ENCODE assay signal across 13 cellular contexts in genomic region chr2:20759487-20759886, GRCh38.
DNase-seq lines count a peak whose midpoint lies in the region; ATAC-seq lines count a peak whose summit lies in the region.
"Had no signal": no experiment of that assay in that cellular context is flagged by ENCODE, and none has a peak within 500 bp of the region (broad histone marks: within the 10 kb centered on the region; RNA-seq: fewer than 3 reads in every experiment).

No MANE protein-coding gene starts in this region.

- no peak overlapping the region for H3K4me3 Mint-ChIP-seq in activated CD4-positive, alpha-beta T cell treated with anti-CD3 and anti-CD28 coated beads, Interleukin-2, amount 10 ng/mL, durations not matched to agents 24 days and 14 days
- no peak overlapping the region for H3K4me3 Mint-ChIP-seq in activated CD4-positive, alpha-beta T cell treated with anti-CD3 and anti-CD28 coated beads, Interleukin-2, amount 10 ng/mL, durations not matched to agents 7 days and 5 days
- H3K4me3 Mint-ChIP-seq in activated naive CD8-positive, alpha-beta T cell treated with anti-CD3 and anti-CD28 coated beads for 36 hours: no peak overlapping the region
- H3K4me3 Mint-ChIP-seq in stimulated activated naive B cell treated with anti-CD40 and anti-IgM and Interleukin-4, amounts not matched to agents 10 μg/mL and 1 μg/mL and 100 μg/mL, for 72 hours: no peak overlapping the region
- H3K4me3 Mint-ChIP-seq: CD4-positive, CD25-positive, alpha-beta regulatory T cell; GM23338; H9 had no signal

- no peaks in the 10 kb centered on the region for H3K27me3 Mint-ChIP-seq in activated CD4-positive, alpha-beta T cell treated with anti-CD3 and anti-CD28 coated beads, Interleukin-2, amount 10 ng/mL, durations not matched to agents 24 days and 14 days
- H3K27me3 Mint-ChIP-seq in activated CD4-positive, alpha-beta T cell treated with anti-CD3 and anti-CD28 coated beads, Interleukin-2, amount 10 ng/mL, durations not matched to agents 7 days and 5 days: no peaks in the 10 kb centered on the region
- H3K27me3 Mint-ChIP-seq in activated naive CD8-positive, alpha-beta T cell treated with anti-CD3 and anti-CD28 coated beads for 36 hours: no peaks in the 10 kb centered on the region
- H3K27me3 Mint-ChIP-seq in stimulated activated naive B cell treated with anti-CD40 and anti-IgM and Interleukin-4, amounts not matched to agents 10 μg/mL and 1 μg/mL and 100 μg/mL, for 72 hours: no peaks in the 10 kb centered on the region
- H3K27me3 Mint-ChIP-seq: CD4-positive, CD25-positive, alpha-beta regulatory T cell had no signal

- peak overlapping the region; percentile 34 for H3K27ac Mint-ChIP-seq in activated CD4-positive, alpha-beta T cell treated with anti-CD3 and anti-CD28 coated beads, Interleukin-2, amount 10 ng/mL, durations not matched to agents 24 days and 14 days
- H3K27ac Mint-ChIP-seq in activated CD4-positive, alpha-beta T cell treated with anti-CD3 and anti-CD28 coated beads, Interleukin-2, amount 10 ng/mL, durations not matched to agents 7 days and 5 days: no peak overlapping the region
- peak overlapping the region; percentile 31 for H3K27ac Mint-ChIP-seq in activated naive CD8-positive, alpha-beta T cell treated with anti-CD3 and anti-CD28 coated beads for 36 hours
- peak overlapping the region; percentile 43 for H3K27ac Mint-ChIP-seq in stimulated activated naive B cell treated with anti-CD40 and anti-IgM and Interleukin-4, amounts not matched to agents 10 μg/mL and 1 μg/mL and 100 μg/mL, for 72 hours
- H3K27ac Mint-ChIP-seq: GM23338, H9 had no signal

- H3K4me1 Mint-ChIP-seq in activated CD4-positive, alpha-beta T cell treated with anti-CD3 and anti-CD28 coated beads, Interleukin-2, amount 10 ng/mL, durations not matched to agents 24 days and 14 days: peaks cover 9% of the 10 kb centered on the region
- H3K4me1 Mint-ChIP-seq in activated CD4-positive, alpha-beta T cell treated with anti-CD3 and anti-CD28 coated beads, Interleukin-2, amount 10 ng/mL, durations not matched to agents 7 days and 5 days: no peaks in the 10 kb centered on the region
- peaks cover 24% of the 10 kb centered on the region for H3K4me1 Mint-ChIP-seq in activated naive CD8-positive, alpha-beta T cell treated with anti-CD3 and anti-CD28 coated beads for 36 hours
- peaks cover 16 to 18% of the 10 kb centered on the region in 2 donors for H3K4me1 Mint-ChIP-seq in stimulated activated naive B cell treated with anti-CD40 and anti-IgM and Interleukin-4, amounts not matched to agents 10 μg/mL and 1 μg/mL and 100 μg/mL, for 72 hours

- POLR2A ChIA-PET in activated CD4-positive, alpha-beta T cell treated with anti-CD3 and anti-CD28 coated beads, Interleukin-2, amount 10 ng/mL, durations not matched to agents 7 days and 5 days (lab: Charles Lee): no interaction called here

- DNase-seq in activated CD4-positive, alpha-beta T cell treated with anti-CD3 and anti-CD28 coated beads, Interleukin-2, amount 10 ng/mL, durations not matched to agents 24 days and 14 days: no peak
- no peak for DNase-seq in activated CD4-positive, alpha-beta T cell treated with anti-CD3 and anti-CD28 coated beads, Interleukin-2, amount 10 ng/mL, durations not matched to agents 7 days and 5 days
- DNase-seq in activated naive CD8-positive, alpha-beta T cell treated with anti-CD3 and anti-CD28 coated beads for 36 hours: no peak
- no peak for DNase-seq in stimulated activated naive B cell treated with anti-CD40 and anti-IgM and Interleukin-4, amounts not matched to agents 10 μg/mL and 1 μg/mL and 100 μg/mL, for 72 hours
- DNase-seq in globus pallidus (ENCODE audit: low spot score) (no peak), AG08395 (ENCODE audit: low spot score) (no peak)
- no peak for DNase-seq in effector CD4-positive, alpha-beta T cell
- DNase-seq: 8988T; CD4-positive, CD25-positive, alpha-beta regulatory T cell; H9 had no signal

- CTCF ChIA-PET in activated CD4-positive, alpha-beta T cell treated with anti-CD3 and anti-CD28 coated beads, Interleukin-2, amount 10 ng/mL, durations not matched to agents 7 days and 5 days (lab: Charles Lee): no interaction called here

- peak; percentile 2 for ATAC-seq in HG03354 (IDR thresholded peaks at IDR 0.05; ENCODE audit: poor library complexity, severe bottlenecking, unreplicated experiment)
- peak in 1 of 2 donors; percentile 18 for ATAC-seq in stimulated activated naive B cell treated with anti-CD40 and anti-IgM and Interleukin-4, amounts not matched to agents 10 μg/mL and 1 μg/mL and 100 μg/mL, for 72 hours (replicated peaks)
- ATAC-seq: GM23338, HepG2 had no signal

- H3K36me3 Mint-ChIP-seq in activated CD4-positive, alpha-beta T cell treated with anti-CD3 and anti-CD28 coated beads, Interleukin-2, amount 10 ng/mL, durations not matched to agents 24 days and 14 days (ENCODE audit: low read depth): peaks cover 15% of the 10 kb centered on the region
- peaks cover 28% of the 10 kb centered on the region for H3K36me3 Mint-ChIP-seq in activated CD4-positive, alpha-beta T cell treated with anti-CD3 and anti-CD28 coated beads, Interleukin-2, amount 10 ng/mL, durations not matched to agents 7 days and 5 days (ENCODE audit: low read depth)
- H3K36me3 Mint-ChIP-seq in activated naive CD8-positive, alpha-beta T cell treated with anti-CD3 and anti-CD28 coated beads for 36 hours: peaks cover 62% of the 10 kb centered on the region
- H3K36me3 Mint-ChIP-seq in stimulated activated naive B cell treated with anti-CD40 and anti-IgM and Interleukin-4, amounts not matched to agents 10 μg/mL and 1 μg/mL and 100 μg/mL, for 72 hours: peaks cover 38 to 39% of the 10 kb centered on the region in 2 donors

- no peaks in the 10 kb centered on the region for H3K9me3 Mint-ChIP-seq in activated CD4-positive, alpha-beta T cell treated with anti-CD3 and anti-CD28 coated beads, Interleukin-2, amount 10 ng/mL, durations not matched to agents 24 days and 14 days
- peaks cover 6% of the 10 kb centered on the region for H3K9me3 Mint-ChIP-seq in activated CD4-positive, alpha-beta T cell treated with anti-CD3 and anti-CD28 coated beads, Interleukin-2, amount 10 ng/mL, durations not matched to agents 7 days and 5 days
- H3K9me3 Mint-ChIP-seq in activated naive CD8-positive, alpha-beta T cell treated with anti-CD3 and anti-CD28 coated beads for 36 hours: peaks cover 6% of the 10 kb centered on the region
- H3K9me3 Mint-ChIP-seq in stimulated activated naive B cell treated with anti-CD40 and anti-IgM and Interleukin-4, amounts not matched to agents 10 μg/mL and 1 μg/mL and 100 μg/mL, for 72 hours: peaks cover 4 to 5% of the 10 kb centered on the region in 2 donors
- H3K9me3 Mint-ChIP-seq: GM23338, H9 had no signal

- intact Hi-C loops in activated CD4-positive, alpha-beta T cell treated with anti-CD3 and anti-CD28 coated beads, Interleukin-2, amount 10 ng/mL, durations not matched to agents 24 days and 14 days (cut with micrococcal nuclease): loop anchor here (10.0 kb wide), 1 partner anchor 95 kb away; the partner anchor contains the start of gene GDF7
